1 cellular context compared by ENCODE assay signal in the genomic region with DNA sequence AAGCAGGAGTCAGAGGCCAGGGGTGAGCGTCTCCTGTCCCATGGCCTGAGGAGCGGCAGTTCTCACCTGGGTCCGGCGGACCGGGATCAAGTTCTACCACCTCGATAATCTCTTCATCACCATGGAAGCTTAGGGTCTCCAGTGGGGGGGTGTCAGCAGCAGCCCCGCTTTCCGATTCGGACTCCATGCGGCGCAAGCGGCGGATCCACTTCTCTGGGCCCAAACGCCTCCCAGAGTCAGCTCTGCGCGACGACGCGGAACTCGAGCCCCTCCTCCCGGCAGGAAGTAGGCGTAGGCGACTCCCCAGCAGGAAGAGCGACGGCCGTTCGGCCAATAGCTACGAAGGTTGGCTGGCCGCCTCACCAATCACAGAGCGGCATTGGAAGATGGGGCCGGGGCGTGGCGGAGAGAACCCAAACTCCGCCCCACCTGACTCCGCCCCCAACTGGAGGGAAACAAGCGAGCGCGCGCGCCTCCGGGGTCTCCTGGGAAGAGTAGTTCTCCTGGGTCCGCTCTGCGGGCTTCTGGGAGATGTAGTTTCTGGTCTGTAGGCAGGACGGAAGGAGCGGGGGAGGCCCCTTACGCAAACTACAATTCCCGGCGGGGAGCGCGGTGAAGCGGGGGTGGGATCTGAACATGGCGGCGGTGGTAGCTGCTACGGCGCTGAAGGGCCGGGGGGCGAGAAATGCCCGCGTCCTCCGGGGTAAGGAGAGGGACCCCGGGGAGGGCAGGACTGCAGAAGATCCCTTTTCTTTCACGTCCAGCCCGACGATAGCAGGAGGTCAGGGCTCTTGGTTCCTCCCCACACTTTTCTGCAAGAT.
A peak's percentile ranks its signal among the peaks of the same experiment; 100 is the strongest.
TF ChIP-seq lines count a peak whose summit lies in the region.

A gene with protein sequence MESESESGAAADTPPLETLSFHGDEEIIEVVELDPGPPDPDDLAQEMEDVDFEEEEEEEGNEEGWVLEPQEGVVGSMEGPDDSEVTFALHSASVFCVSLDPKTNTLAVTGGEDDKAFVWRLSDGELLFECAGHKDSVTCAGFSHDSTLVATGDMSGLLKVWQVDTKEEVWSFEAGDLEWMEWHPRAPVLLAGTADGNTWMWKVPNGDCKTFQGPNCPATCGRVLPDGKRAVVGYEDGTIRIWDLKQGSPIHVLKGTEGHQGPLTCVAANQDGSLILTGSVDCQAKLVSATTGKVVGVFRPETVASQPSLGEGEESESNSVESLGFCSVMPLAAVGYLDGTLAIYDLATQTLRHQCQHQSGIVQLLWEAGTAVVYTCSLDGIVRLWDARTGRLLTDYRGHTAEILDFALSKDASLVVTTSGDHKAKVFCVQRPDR (minus strand): TSS at position 238 of the 821 bp plus-strand sequence. CDS start 51 bp downstream, at position 187.
A gene with protein sequence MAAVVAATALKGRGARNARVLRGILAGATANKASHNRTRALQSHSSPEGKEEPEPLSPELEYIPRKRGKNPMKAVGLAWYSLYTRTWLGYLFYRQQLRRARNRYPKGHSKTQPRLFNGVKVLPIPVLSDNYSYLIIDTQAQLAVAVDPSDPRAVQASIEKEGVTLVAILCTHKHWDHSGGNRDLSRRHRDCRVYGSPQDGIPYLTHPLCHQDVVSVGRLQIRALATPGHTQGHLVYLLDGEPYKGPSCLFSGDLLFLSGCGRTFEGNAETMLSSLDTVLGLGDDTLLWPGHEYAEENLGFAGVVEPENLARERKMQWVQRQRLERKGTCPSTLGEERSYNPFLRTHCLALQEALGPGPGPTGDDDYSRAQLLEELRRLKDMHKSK (plus strand): TSS at position 620 of the 821 bp plus-strand sequence. CDS start 17 bp downstream, at position 637.

TF ChIP-seq in A549, 52 proteins besides CTCF, POLR2A, EP300 and RAD21 (continued from another document):
- TF ChIP-seq, protein P1, sequence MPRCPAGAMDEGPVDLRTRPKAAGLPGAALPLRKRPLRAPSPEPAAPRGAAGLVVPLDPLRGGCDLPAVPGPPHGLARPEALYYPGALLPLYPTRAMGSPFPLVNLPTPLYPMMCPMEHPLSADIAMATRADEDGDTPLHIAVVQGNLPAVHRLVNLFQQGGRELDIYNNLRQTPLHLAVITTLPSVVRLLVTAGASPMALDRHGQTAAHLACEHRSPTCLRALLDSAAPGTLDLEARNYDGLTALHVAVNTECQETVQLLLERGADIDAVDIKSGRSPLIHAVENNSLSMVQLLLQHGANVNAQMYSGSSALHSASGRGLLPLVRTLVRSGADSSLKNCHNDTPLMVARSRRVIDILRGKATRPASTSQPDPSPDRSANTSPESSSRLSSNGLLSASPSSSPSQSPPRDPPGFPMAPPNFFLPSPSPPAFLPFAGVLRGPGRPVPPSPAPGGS (IDR thresholded peaks at IDR 0.05), result 0 out of 3 replicates have a peak, but pooled peaks have one; percentile 47
- TF ChIP-seq HOXB13 (CRISPR knock-in tag; IDR thresholded peaks at IDR 0.05; ENCODE audit: low read depth) (no peak), RCOR1 (IDR thresholded peaks at IDR 0.05; ENCODE audit: low read depth, low read length) (no peak), CBX2 (IDR thresholded peaks at IDR 0.05; ENCODE audit: borderline replicate concordance, low read depth) (no peak), ZFP36 (IDR thresholded peaks at IDR 0.05; ENCODE audit: borderline replicate concordance, partially characterized antibody) (no peak), KDM5A (IDR thresholded peaks at IDR 0.05) (peak; percentile 77), NR3C1 (IDR thresholded peaks at IDR 0.05) (no peak), GATA3 (IDR thresholded peaks at IDR 0.05; ENCODE audit: borderline replicate concordance) (no peak), ZSCAN20 (CRISPR knock-in tag; IDR thresholded peaks at IDR 0.05) (no peak), PHF8 (IDR thresholded peaks at IDR 0.05; ENCODE audit: borderline replicate concordance, low read depth) (peak; percentile 91), CEBPB (IDR thresholded peaks at IDR 0.05) (0 out of 4 replicates have a peak, but pooled peaks of 1 of the 2 experiments have one; percentile 38)
- TF ChIP-seq, protein P2, sequence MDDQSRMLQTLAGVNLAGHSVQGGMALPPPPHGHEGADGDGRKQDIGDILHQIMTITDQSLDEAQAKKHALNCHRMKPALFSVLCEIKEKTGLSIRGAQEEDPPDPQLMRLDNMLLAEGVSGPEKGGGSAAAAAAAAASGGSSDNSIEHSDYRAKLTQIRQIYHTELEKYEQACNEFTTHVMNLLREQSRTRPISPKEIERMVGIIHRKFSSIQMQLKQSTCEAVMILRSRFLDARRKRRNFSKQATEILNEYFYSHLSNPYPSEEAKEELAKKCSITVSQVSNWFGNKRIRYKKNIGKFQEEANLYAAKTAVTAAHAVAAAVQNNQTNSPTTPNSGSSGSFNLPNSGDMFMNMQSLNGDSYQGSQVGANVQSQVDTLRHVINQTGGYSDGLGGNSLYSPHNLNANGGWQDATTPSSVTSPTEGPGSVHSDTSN (IDR thresholded peaks at IDR 0.05), result peak; percentile 97
- TF ChIP-seq, protein P3, sequence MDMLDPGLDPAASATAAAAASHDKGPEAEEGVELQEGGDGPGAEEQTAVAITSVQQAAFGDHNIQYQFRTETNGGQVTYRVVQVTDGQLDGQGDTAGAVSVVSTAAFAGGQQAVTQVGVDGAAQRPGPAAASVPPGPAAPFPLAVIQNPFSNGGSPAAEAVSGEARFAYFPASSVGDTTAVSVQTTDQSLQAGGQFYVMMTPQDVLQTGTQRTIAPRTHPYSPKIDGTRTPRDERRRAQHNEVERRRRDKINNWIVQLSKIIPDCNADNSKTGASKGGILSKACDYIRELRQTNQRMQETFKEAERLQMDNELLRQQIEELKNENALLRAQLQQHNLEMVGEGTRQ (IDR thresholded peaks at IDR 0.05), result peak; percentile 75
- TF ChIP-seq, protein P4, sequence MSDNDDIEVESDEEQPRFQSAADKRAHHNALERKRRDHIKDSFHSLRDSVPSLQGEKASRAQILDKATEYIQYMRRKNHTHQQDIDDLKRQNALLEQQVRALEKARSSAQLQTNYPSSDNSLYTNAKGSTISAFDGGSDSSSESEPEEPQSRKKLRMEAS (IDR thresholded peaks at IDR 0.05), result peak; percentile 64
